8 cellular contexts compared by ENCODE assay signal in genomic region chr12:56029666-56030293, GRCh38. TPM values are rescaled to one million over a fixed set of nuclear protein-coding genes. Genes with fewer than 3 reads are reported as not detected.
DNase-seq lines count a peak whose midpoint lies in the region; ATAC-seq, FAIRE-seq and TF ChIP-seq lines count a peak whose summit lies in the region.

No MANE protein-coding gene starts in this region.

- intact Hi-C loops in mammary epithelial cell (cut with micrococcal nuclease) (loop anchor here (1.0 kb wide), 2 partner anchors 33 to 291 kb away; no protein-coding TSS in a partner anchor), HepG2 (cut with micrococcal nuclease; ENCODE audit: unreplicated experiment) (loop anchor here (1.0 kb wide), 2 partner anchors 12 to 33 kb away; partner anchors contain the start of gene RPS26)

- H3K27ac Mint-ChIP-seq in type B pancreatic cell = peak overlapping the region; percentile 90

- FAIRE-seq in HepG2 (lab: Jason Lieb, UNC) = peak; percentile 92

- H3K9ac ChIP-seq in mammary epithelial cell (ENCODE audit: insufficient read depth, low read length) (no peak overlapping the region), HepG2 (ENCODE audit: insufficient read depth, low read depth, low read length) (no peak overlapping the region)

- TF ChIP-seq CTCF in mammary epithelial cell (conservative IDR thresholded peaks at IDR 0.05 in 1 of 2, IDR thresholded peaks at IDR 0.05 in 1 of 2; ENCODE audit: extremely low read depth in 1 of 2, insufficient read depth in 1 of 2, low read depth in 1 of 2, low read length in 2 of 2) (peak; percentile 76 to 87), HepG2 (CRISPR knock-in tag; IDR thresholded peaks at IDR 0.05) (peak; percentile 82), type B pancreatic cell (conservative IDR thresholded peaks at IDR 0.05) (peak; percentile 83)

- H4K20me1 ChIP-seq in mammary epithelial cell (ENCODE audit: insufficient read depth, low read length) (no peaks in the 10 kb centered on the region), HepG2 (ENCODE audit: insufficient read depth, low read length) (no peaks in the 10 kb centered on the region)

- in situ Hi-C loops in mammary epithelial cell (cut with MboI; ENCODE audit: low sequenced_read_pairs in 2 of 2) = loop anchor here in 1 of 2 donors (10.0 kb wide), 2 partner anchors 45 to 275 kb away; no protein-coding TSS in a partner anchor
- in situ Hi-C loops in HepG2 (cut with HindIII; ENCODE audit: extremely low pct_ligation_motif_present, low pct_unique_long_range_greater_than_20kb) = loop anchor here (5.0 to 10.0 kb wide), 3 partner anchors 32 to 292 kb away; partner anchors contain the start of genes RAB5B and SUOX

- no peaks in the 10 kb centered on the region for H3K36me3 ChIP-seq in mammary epithelial cell (ENCODE audit: insufficient read depth, low read length)
- peaks cover 0 to 29% of the 10 kb centered on the region in 2 experiments; a peak in 4 of 5 replicates for H3K36me3 ChIP-seq in HepG2 (replicated peaks in 1 of 2; ENCODE audit: control insufficient read depth in 1 of 2, insufficient read depth in 2 of 2, low read length in 2 of 2)

- BruUV-seq in mammary epithelial cell (replicated peaks; lab: Mats Ljungman, UMichigan) (no TSS peak), HepG2 (replicated peaks; lab: Mats Ljungman, UMichigan) (no TSS peak)

- peak; percentile 77 for TF ChIP-seq RAD21 in HepG2 (CRISPR knock-in tag; IDR thresholded peaks at IDR 0.05)

- DNase-seq in SKM-1 treated with dmso at 0.1 percent for 144 hours (lab: John Stamatoyannopoulos, UW; ENCODE audit: unreplicated experiment) (peak; percentile 23), SKM-1 (lab: John Stamatoyannopoulos, UW; ENCODE audit: unreplicated experiment) (no peak), mammary epithelial cell (no peak), HepG2 (ENCODE audit: low spot score) (peak; percentile 71), type B pancreatic cell (ENCODE audit: extremely low spot score, unreplicated experiment) (no peak)
- peak; percentile 34 for DNase-seq in Jurkat, Clone E6-1 (ENCODE audit: low read depth, low spot score)

- CTCF ChIA-PET in mammary epithelial cell (lab: Charles Lee; ENCODE audit: low non-redundant PET) (interaction anchor here (1.4 to 1.6 kb wide), 2 partner anchors 34 to 292 kb away, joined by 5 to 10 read pairs; no protein-coding TSS in a partner anchor), HepG2 (lab: Yijun Ruan, JAX; ENCODE audit: low intra/inter-chr PET ratio, low total read pairs) (interaction anchor here (0.8 to 3.3 kb wide), 5 partner anchors 12 to 293 kb away, joined by 3 to 79 read pairs (median 5); partner anchors contain the start of genes RPS26 and SUOX)

- H2AFZ ChIP-seq in mammary epithelial cell (ENCODE audit: low read depth, low read length) (no peak overlapping the region), HepG2 (ENCODE audit: low read length) (no peak overlapping the region)

- H3K27me3 ChIP-seq in mammary epithelial cell (ENCODE audit: insufficient read depth, low read length) = no peaks in the 10 kb centered on the region
- no peaks in the 10 kb centered on the region for H3K27me3 ChIP-seq in HepG2 (ENCODE audit: control insufficient read depth in 1 of 2, insufficient read depth in 2 of 2, low read length in 2 of 2)

- no peak overlapping the region for H3K4me3 ChIP-seq in Jurkat, Clone E6-1 (ENCODE audit: low read length)
- H3K4me3 ChIP-seq in mammary epithelial cell (replicated peaks in 1 of 3; ENCODE audit: insufficient read depth in 1 of 3, low read depth in 2 of 3, low read length in 3 of 3) (no peak overlapping the region), HepG2 (replicated peaks in 1 of 3; ENCODE audit: insufficient read depth in 1 of 3, low read depth in 2 of 3, low read length in 3 of 3) (no peak overlapping the region)

- POLR2A ChIA-PET in HepG2 (lab: Yijun Ruan, JAX) = interaction anchor here (0.7 to 3.9 kb wide), 6 partner anchors 9 to 56 kb away, joined by 3 to 35 read pairs (median 6); partner anchors contain the start of genes IKZF4, RAB5B and SUOX

- WGBS in mammary epithelial cell (ENCODE audit: low coverage, missing lambda C conversion rate) = 70% methylated on average over 5 of the region's 6 CpGs
- WGBS in HepG2 (ENCODE audit: low lambda C conversion rate) = 77% methylated on average over 6 of the region's 6 CpGs

- dilution Hi-C loops in mammary epithelial cell (cut with HindIII; ENCODE audit: low sequenced_read_pairs) = no loop called here

- peaks cover 13% of the 10 kb centered on the region for H3K4me1 ChIP-seq in mammary epithelial cell (ENCODE audit: insufficient read depth, low read length)
- H3K4me1 ChIP-seq in HepG2 (ENCODE audit: insufficient read depth, low read length) = peaks cover 13% of the 10 kb centered on the region

- H3K4me2 ChIP-seq in mammary epithelial cell (ENCODE audit: insufficient read depth, low read depth, low read length) (no peak overlapping the region), HepG2 (ENCODE audit: low read depth, low read length) (no peak overlapping the region)

- no peaks in the 10 kb centered on the region for H3K79me2 ChIP-seq in mammary epithelial cell (ENCODE audit: insufficient read depth, low read length)
- no peaks in the 10 kb centered on the region for H3K79me2 ChIP-seq in HepG2 (ENCODE audit: insufficient read depth, low read length)

- H3K36me3 Mint-ChIP-seq in type B pancreatic cell = peaks cover 38% of the 10 kb centered on the region

- TF ChIP-seq EP300 in HepG2 (IDR thresholded peaks at IDR 0.05; ENCODE audit: low read depth in 2 of 2, low read length in 2 of 2) = no peak
- no peak for TF ChIP-seq EP300 in HepG2 (CRISPR knock-in tag; IDR thresholded peaks at IDR 0.05; ENCODE audit: borderline replicate concordance)

- no peak overlapping the region for H3K4me3 Mint-ChIP-seq in type B pancreatic cell

- H3K27me3 Mint-ChIP-seq in type B pancreatic cell = no peaks in the 10 kb centered on the region

- H3K9me3 Mint-ChIP-seq in type B pancreatic cell = no peaks in the 10 kb centered on the region

- ATAC-seq in SK-N-SH treated with all-trans-retinoic acid at 6 μM for 48 hours (peak; percentile 97), HepG2 (peak; percentile 94), HG02852 (IDR thresholded peaks at IDR 0.05; ENCODE audit: unreplicated experiment) (no peak)

- H3K4me1 Mint-ChIP-seq in type B pancreatic cell (ENCODE audit: unreplicated experiment) = peaks cover 14% of the 10 kb centered on the region

- no peak for TF ChIP-seq POLR2A in HepG2 (IDR thresholded peaks at IDR 0.05; ENCODE audit: insufficient read depth in 1 of 2, low read depth in 2 of 2, low read length in 2 of 2)

- no peak overlapping the region for H3K27ac ChIP-seq in mammary epithelial cell (ENCODE audit: insufficient read depth, low read depth, low read length)
- no peak overlapping the region for H3K27ac ChIP-seq in HepG2 (ENCODE audit: extremely low read length, insufficient read depth, low read length)

- H3K9me3 ChIP-seq in mammary epithelial cell (replicated peaks; ENCODE audit: insufficient read depth, low read length) (no peaks in the 10 kb centered on the region), HepG2 (ENCODE audit: low read length) (no peaks in the 10 kb centered on the region)

RNA-seq across cellular contexts. Expression of gene IKZF4, which starts 8.9 kb away (rescaled TPM):
- polyA plus RNA-seq in Jurkat, Clone E6-1 (2012; ENCODE audit: insufficient read depth, insufficient read length) = not detected
- total RNA-seq in mammary epithelial cell = 1 to 10 TPM; 2.2 to 4.4 TPM
- polyA plus RNA-seq in mammary epithelial cell = 1.9 TPM
- 7.5 TPM for polyA minus RNA-seq in mammary epithelial cell
- total RNA-seq in HepG2 (2016; rRNA removed; fragmentation: Illumina TruSeq; extraction: Trizol) = 0.58 and 0.76 TPM in 2 replicates
- total RNA-seq in HepG2 (2016; cell fraction: cytosol; rRNA removed; fragmentation: Illumina TruSeq; extraction: Trizol; ENCODE audit: low read depth) = 0.18 and 0.30 TPM in 2 replicates
- 0.74 and 1.4 TPM in 2 replicates for total RNA-seq in HepG2 (2016; cell fraction: insoluble cytoplasmic fraction; rRNA removed; fragmentation: Illumina TruSeq; extraction: Trizol)
- 1.1 and 1.6 TPM in 2 replicates for total RNA-seq in HepG2 (2016; cell fraction: membrane; rRNA removed; fragmentation: Illumina TruSeq; extraction: Trizol)
- 1.3 and 1.9 TPM in 2 replicates for total RNA-seq in HepG2 (2016; cell fraction: nucleus; rRNA removed; fragmentation: Illumina TruSeq; extraction: Trizol)
- polyA plus RNA-seq in HepG2 (2011; rRNA removed) = 2.2 TPM in 2 replicates
- 0.97 and 1.1 TPM in 2 replicates for polyA plus RNA-seq in HepG2 (2011; cell fraction: cytosol; rRNA removed)
- polyA plus RNA-seq in HepG2 (2011; cell fraction: nucleus; rRNA removed) = 9.8 and 10.5 TPM in 2 replicates
- polyA plus RNA-seq in HepG2 (2012) = 2.3 and 2.6 TPM in 2 replicates
- 0.14 and 0.19 TPM in 2 replicates for polyA plus RNA-seq in HepG2 (2016; cell fraction: cytosol; fragmentation: Illumina TruSeq; extraction: Trizol; ENCODE audit: low read depth)
- polyA plus RNA-seq in HepG2 (2016; cell fraction: insoluble cytoplasmic fraction; fragmentation: Illumina TruSeq; extraction: Trizol; ENCODE audit: low read depth) = 1.8 and 2.6 TPM in 2 replicates
- 1.4 TPM in 2 replicates for polyA plus RNA-seq in HepG2 (2016; cell fraction: membrane; fragmentation: Illumina TruSeq; extraction: Trizol; ENCODE audit: low read depth)
- 5.8 and 8.1 TPM in 2 replicates for polyA plus RNA-seq in HepG2 (2016; cell fraction: nucleus; fragmentation: Illumina TruSeq; extraction: Trizol; ENCODE audit: insufficient read depth, low read depth)
- polyA minus RNA-seq in HepG2 (2011; rRNA and poly(A)+ RNA removed; ENCODE audit: low replicate concordance) = 2.8 and 5.2 TPM in 2 replicates
- polyA minus RNA-seq in HepG2 (2011; cell fraction: cytosol; rRNA and poly(A)+ RNA removed) = 1.1 and 1.3 TPM in 2 replicates
- polyA minus RNA-seq in HepG2 (2011; cell fraction: nucleus; rRNA and poly(A)+ RNA removed) = 3.4 and 5.0 TPM in 2 replicates
- total RNA-seq in type B pancreatic cell (ENCODE audit: low replicate concordance) = 6.1 and 21.0 TPM in 2 replicates

RNA-seq across cellular contexts. Expression of gene RPS26, which starts 11.9 kb away (rescaled TPM):
- 1,276 TPM for polyA plus RNA-seq in Jurkat, Clone E6-1 (2012; ENCODE audit: insufficient read depth, insufficient read length)
- 100 to 1,000 TPM in 1 of 2 donors, 10 to 100 TPM in 1; 46.4 to 331 TPM for total RNA-seq in mammary epithelial cell
- 2,291 TPM for polyA plus RNA-seq in mammary epithelial cell
- polyA minus RNA-seq in mammary epithelial cell = 218 TPM
- 421 and 486 TPM in 2 replicates for total RNA-seq in HepG2 (2016; rRNA removed; fragmentation: Illumina TruSeq; extraction: Trizol)
- total RNA-seq in HepG2 (2016; cell fraction: cytosol; rRNA removed; fragmentation: Illumina TruSeq; extraction: Trizol; ENCODE audit: low read depth) = 72.0 TPM in 2 replicates
- 458 and 473 TPM in 2 replicates for total RNA-seq in HepG2 (2016; cell fraction: insoluble cytoplasmic fraction; rRNA removed; fragmentation: Illumina TruSeq; extraction: Trizol)
- 138 and 145 TPM in 2 replicates for total RNA-seq in HepG2 (2016; cell fraction: membrane; rRNA removed; fragmentation: Illumina TruSeq; extraction: Trizol)
- total RNA-seq in HepG2 (2016; cell fraction: nucleus; rRNA removed; fragmentation: Illumina TruSeq; extraction: Trizol) = 138 and 140 TPM in 2 replicates
- polyA plus RNA-seq in HepG2 (2011; rRNA removed) = 137 and 150 TPM in 2 replicates
- polyA plus RNA-seq in HepG2 (2011; cell fraction: cytosol; rRNA removed) = 378 and 432 TPM in 2 replicates
- 76.8 and 81.8 TPM in 2 replicates for polyA plus RNA-seq in HepG2 (2011; cell fraction: nucleus; rRNA removed)
- 154 and 167 TPM in 2 replicates for polyA plus RNA-seq in HepG2 (2012)
- polyA plus RNA-seq in HepG2 (2016; cell fraction: cytosol; fragmentation: Illumina TruSeq; extraction: Trizol; ENCODE audit: low read depth) = 148 and 185 TPM in 2 replicates
- 474 and 475 TPM in 2 replicates for polyA plus RNA-seq in HepG2 (2016; cell fraction: insoluble cytoplasmic fraction; fragmentation: Illumina TruSeq; extraction: Trizol; ENCODE audit: low read depth)
- 144 and 146 TPM in 2 replicates for polyA plus RNA-seq in HepG2 (2016; cell fraction: membrane; fragmentation: Illumina TruSeq; extraction: Trizol; ENCODE audit: low read depth)
- polyA plus RNA-seq in HepG2 (2016; cell fraction: nucleus; fragmentation: Illumina TruSeq; extraction: Trizol; ENCODE audit: insufficient read depth, low read depth) = 247 and 273 TPM in 2 replicates
- 68.8 and 527 TPM in 2 replicates for polyA minus RNA-seq in HepG2 (2011; rRNA and poly(A)+ RNA removed; ENCODE audit: low replicate concordance)
- polyA minus RNA-seq in HepG2 (2011; cell fraction: cytosol; rRNA and poly(A)+ RNA removed) = 25.4 and 29.8 TPM in 2 replicates
- 35.5 and 41.8 TPM in 2 replicates for polyA minus RNA-seq in HepG2 (2011; cell fraction: nucleus; rRNA and poly(A)+ RNA removed)
- total RNA-seq in type B pancreatic cell (ENCODE audit: low replicate concordance) = 20.2 and 38.7 TPM in 2 replicates

RNA-seq across cellular contexts. Expression of gene SUOX, which starts 32.7 kb away (rescaled TPM):
- polyA plus RNA-seq in Jurkat, Clone E6-1 (2012; ENCODE audit: insufficient read depth, insufficient read length) = 1.0 TPM
- total RNA-seq in mammary epithelial cell (10 to 100 TPM; 10.7 to 14.7 TPM), HepG2 (2016; rRNA removed; fragmentation: Illumina TruSeq; extraction: Trizol) (23.9 and 24.6 TPM in 2 replicates), type B pancreatic cell (ENCODE audit: low replicate concordance) (28.4 and 34.6 TPM in 2 replicates)
- polyA plus RNA-seq in mammary epithelial cell (12.2 TPM), HepG2 (2011; rRNA removed) (25.9 and 28.9 TPM in 2 replicates)
- polyA minus RNA-seq in mammary epithelial cell = 24.8 TPM
- 3.8 and 3.9 TPM in 2 replicates for total RNA-seq in HepG2 (2016; cell fraction: cytosol; rRNA removed; fragmentation: Illumina TruSeq; extraction: Trizol; ENCODE audit: low read depth)
- total RNA-seq in HepG2 (2016; cell fraction: insoluble cytoplasmic fraction; rRNA removed; fragmentation: Illumina TruSeq; extraction: Trizol) = 22.3 and 22.8 TPM in 2 replicates
- total RNA-seq in HepG2 (2016; cell fraction: membrane; rRNA removed; fragmentation: Illumina TruSeq; extraction: Trizol) = 7.8 and 8.4 TPM in 2 replicates
- total RNA-seq in HepG2 (2016; cell fraction: nucleus; rRNA removed; fragmentation: Illumina TruSeq; extraction: Trizol) = 20.4 and 20.9 TPM in 2 replicates
- 20.0 and 24.2 TPM in 2 replicates for polyA plus RNA-seq in HepG2 (2011; cell fraction: cytosol; rRNA removed)
- 30.0 and 31.3 TPM in 2 replicates for polyA plus RNA-seq in HepG2 (2011; cell fraction: nucleus; rRNA removed)
- 9.8 and 12.4 TPM in 2 replicates for polyA plus RNA-seq in HepG2 (2012)
- polyA plus RNA-seq in HepG2 (2016; cell fraction: cytosol; fragmentation: Illumina TruSeq; extraction: Trizol; ENCODE audit: low read depth) = 2.0 and 2.2 TPM in 2 replicates
- polyA plus RNA-seq in HepG2 (2016; cell fraction: insoluble cytoplasmic fraction; fragmentation: Illumina TruSeq; extraction: Trizol; ENCODE audit: low read depth) = 22.7 and 23.4 TPM in 2 replicates
- polyA plus RNA-seq in HepG2 (2016; cell fraction: membrane; fragmentation: Illumina TruSeq; extraction: Trizol; ENCODE audit: low read depth) = 3.8 and 4.7 TPM in 2 replicates
- 31.4 and 33.9 TPM in 2 replicates for polyA plus RNA-seq in HepG2 (2016; cell fraction: nucleus; fragmentation: Illumina TruSeq; extraction: Trizol; ENCODE audit: insufficient read depth, low read depth)
- 44.5 and 46.8 TPM in 2 replicates for polyA minus RNA-seq in HepG2 (2011; rRNA and poly(A)+ RNA removed; ENCODE audit: low replicate concordance)
- 12.1 and 15.9 TPM in 2 replicates for polyA minus RNA-seq in HepG2 (2011; cell fraction: cytosol; rRNA and poly(A)+ RNA removed)
- 25.6 and 32.1 TPM in 2 replicates for polyA minus RNA-seq in HepG2 (2011; cell fraction: nucleus; rRNA and poly(A)+ RNA removed)

RNA-seq across cellular contexts. Expression of gene ERBB3, which starts 50.2 kb away (rescaled TPM):
- 1.6 TPM for polyA plus RNA-seq in Jurkat, Clone E6-1 (2012; ENCODE audit: insufficient read depth, insufficient read length)
- total RNA-seq in mammary epithelial cell (1 to 10 TPM; 2.0 to 3.6 TPM), HepG2 (2016; rRNA removed; fragmentation: Illumina TruSeq; extraction: Trizol) (55.2 and 93.6 TPM in 2 replicates), type B pancreatic cell (ENCODE audit: low replicate concordance) (76.5 and 176 TPM in 2 replicates)
- polyA plus RNA-seq in mammary epithelial cell (4.0 TPM), HepG2 (2011; rRNA removed) (358 and 371 TPM in 2 replicates)
- 9.6 TPM for polyA minus RNA-seq in mammary epithelial cell
- 36.1 and 42.2 TPM in 2 replicates for total RNA-seq in HepG2 (2016; cell fraction: cytosol; rRNA removed; fragmentation: Illumina TruSeq; extraction: Trizol; ENCODE audit: low read depth)
- total RNA-seq in HepG2 (2016; cell fraction: insoluble cytoplasmic fraction; rRNA removed; fragmentation: Illumina TruSeq; extraction: Trizol) = 46.7 and 98.5 TPM in 2 replicates
- total RNA-seq in HepG2 (2016; cell fraction: membrane; rRNA removed; fragmentation: Illumina TruSeq; extraction: Trizol) = 46.8 and 48.3 TPM in 2 replicates
- 117 and 127 TPM in 2 replicates for total RNA-seq in HepG2 (2016; cell fraction: nucleus; rRNA removed; fragmentation: Illumina TruSeq; extraction: Trizol)
- 214 and 230 TPM in 2 replicates for polyA plus RNA-seq in HepG2 (2011; cell fraction: cytosol; rRNA removed)
- 367 and 383 TPM in 2 replicates for polyA plus RNA-seq in HepG2 (2011; cell fraction: nucleus; rRNA removed)
- 198 and 242 TPM in 2 replicates for polyA plus RNA-seq in HepG2 (2012)
- 24.3 and 27.5 TPM in 2 replicates for polyA plus RNA-seq in HepG2 (2016; cell fraction: cytosol; fragmentation: Illumina TruSeq; extraction: Trizol; ENCODE audit: low read depth)
- 35.3 and 44.6 TPM in 2 replicates for polyA plus RNA-seq in HepG2 (2016; cell fraction: insoluble cytoplasmic fraction; fragmentation: Illumina TruSeq; extraction: Trizol; ENCODE audit: low read depth)
- polyA plus RNA-seq in HepG2 (2016; cell fraction: membrane; fragmentation: Illumina TruSeq; extraction: Trizol; ENCODE audit: low read depth) = 26.3 and 32.3 TPM in 2 replicates
- polyA plus RNA-seq in HepG2 (2016; cell fraction: nucleus; fragmentation: Illumina TruSeq; extraction: Trizol; ENCODE audit: insufficient read depth, low read depth) = 175 and 182 TPM in 2 replicates
- 35.9 and 876 TPM in 2 replicates for polyA minus RNA-seq in HepG2 (2011; rRNA and poly(A)+ RNA removed; ENCODE audit: low replicate concordance)
- polyA minus RNA-seq in HepG2 (2011; cell fraction: cytosol; rRNA and poly(A)+ RNA removed) = 280 and 283 TPM in 2 replicates
- polyA minus RNA-seq in HepG2 (2011; cell fraction: nucleus; rRNA and poly(A)+ RNA removed) = 466 and 567 TPM in 2 replicates

RNA-seq across cellular contexts. Expression of gene RAB5B, which starts 55.9 kb away (rescaled TPM):
- 37.0 TPM for polyA plus RNA-seq in Jurkat, Clone E6-1 (2012; ENCODE audit: insufficient read depth, insufficient read length)
- total RNA-seq in mammary epithelial cell = 10 to 100 TPM; 79.4 to 92.5 TPM
- polyA plus RNA-seq in mammary epithelial cell = 87.1 TPM
- 153 TPM for polyA minus RNA-seq in mammary epithelial cell
- 26.0 and 33.1 TPM in 2 replicates for total RNA-seq in HepG2 (2016; rRNA removed; fragmentation: Illumina TruSeq; extraction: Trizol)
- 8.6 and 11.8 TPM in 2 replicates for total RNA-seq in HepG2 (2016; cell fraction: cytosol; rRNA removed; fragmentation: Illumina TruSeq; extraction: Trizol; ENCODE audit: low read depth)
- 24.6 and 33.6 TPM in 2 replicates for total RNA-seq in HepG2 (2016; cell fraction: insoluble cytoplasmic fraction; rRNA removed; fragmentation: Illumina TruSeq; extraction: Trizol)
- total RNA-seq in HepG2 (2016; cell fraction: membrane; rRNA removed; fragmentation: Illumina TruSeq; extraction: Trizol) = 22.2 and 23.2 TPM in 2 replicates
- total RNA-seq in HepG2 (2016; cell fraction: nucleus; rRNA removed; fragmentation: Illumina TruSeq; extraction: Trizol) = 22.8 and 23.5 TPM in 2 replicates
- polyA plus RNA-seq in HepG2 (2011; rRNA removed) = 68.3 and 70.4 TPM in 2 replicates
- 43.7 and 67.1 TPM in 2 replicates for polyA plus RNA-seq in HepG2 (2011; cell fraction: cytosol; rRNA removed)
- 32.6 and 46.3 TPM in 2 replicates for polyA plus RNA-seq in HepG2 (2011; cell fraction: nucleus; rRNA removed)
- polyA plus RNA-seq in HepG2 (2012) = 39.1 and 42.4 TPM in 2 replicates
- 5.6 and 5.9 TPM in 2 replicates for polyA plus RNA-seq in HepG2 (2016; cell fraction: cytosol; fragmentation: Illumina TruSeq; extraction: Trizol; ENCODE audit: low read depth)
- polyA plus RNA-seq in HepG2 (2016; cell fraction: insoluble cytoplasmic fraction; fragmentation: Illumina TruSeq; extraction: Trizol; ENCODE audit: low read depth) = 45.3 and 46.9 TPM in 2 replicates
- 22.1 and 22.3 TPM in 2 replicates for polyA plus RNA-seq in HepG2 (2016; cell fraction: membrane; fragmentation: Illumina TruSeq; extraction: Trizol; ENCODE audit: low read depth)
- polyA plus RNA-seq in HepG2 (2016; cell fraction: nucleus; fragmentation: Illumina TruSeq; extraction: Trizol; ENCODE audit: insufficient read depth, low read depth) = 45.7 and 46.4 TPM in 2 replicates
- 52.5 and 108 TPM in 2 replicates for polyA minus RNA-seq in HepG2 (2011; rRNA and poly(A)+ RNA removed; ENCODE audit: low replicate concordance)
- polyA minus RNA-seq in HepG2 (2011; cell fraction: cytosol; rRNA and poly(A)+ RNA removed) = 28.2 and 48.5 TPM in 2 replicates
- 32.7 and 43.8 TPM in 2 replicates for polyA minus RNA-seq in HepG2 (2011; cell fraction: nucleus; rRNA and poly(A)+ RNA removed)
- 105 and 131 TPM in 2 replicates for total RNA-seq in type B pancreatic cell (ENCODE audit: low replicate concordance)

Comparison
In these comparisons a context has a peak if more than half of its experiments do, and no peak if none do; other contexts are left out.
1. DNase-seq: peak in SKM-1 treated with dmso at 0.1 percent for 144 hours (single experiment), Jurkat, Clone E6-1 (single experiment) and HepG2 (single experiment); none in SKM-1 (single experiment), mammary epithelial cell (single experiment) and type B pancreatic cell (single experiment).
2. Peak in every context shown above with its lines, with median percentiles within 50 percentile points of each other: CTCF ChIP-seq.